Comparison of ENCODE assay signal across 22 cellular contexts in genomic region chr2:33354981-33355380, GRCh38.
DNase-seq lines count a peak whose midpoint lies in the region; ATAC-seq and TF ChIP-seq lines count a peak whose summit lies in the region.
"Had no signal": no experiment of that assay in that cellular context is flagged by ENCODE, and none has a peak within 500 bp of the region (broad histone marks: within the 10 kb centered on the region; RNA-seq: fewer than 3 reads in every experiment).

No MANE protein-coding gene starts in this region.

- H4K20me1 ChIP-seq in IMR-90 (ENCODE audit: insufficient read depth, low read length): no peaks in the 10 kb centered on the region

- no peak overlapping the region for H2BK15ac ChIP-seq in IMR-90 (ENCODE audit: low read depth, low read length)
- H2BK15ac ChIP-seq in mesenchymal stem cell (ENCODE audit: low read depth, poor library complexity, severe bottlenecking): no peak overlapping the region

- no peak overlapping the region for H2BK120ac ChIP-seq in IMR-90 (ENCODE audit: low read depth, low read length)
- no peak overlapping the region for H2BK120ac ChIP-seq in mesenchymal stem cell (ENCODE audit: low read depth, low read length)

- WGBS in IMR-90 (ENCODE audit: extremely low coverage in 2 of 2, insufficient read length in 1 of 2), 2 experiments: no CpG with 5 or more reads among the region's 8 CpGs
- WGBS in mesenchymal stem cell: 48% methylated on average over 4 of the region's 8 CpGs

- in situ Hi-C loops in IMR-90 (cut with MboI; ENCODE audit: low sequenced_read_pairs): no loop called here

- H3K4me1 ChIP-seq in IMR-90 (ENCODE audit: control insufficient read depth, insufficient read depth, low read length): no peaks in the 10 kb centered on the region
- no peaks in the 10 kb centered on the region for H3K4me1 ChIP-seq in mesenchymal stem cell (ENCODE audit: control insufficient read depth, insufficient read depth, low read depth, low read length)
- H3K4me1 ChIP-seq: heart left ventricle, parathyroid adenoma, spleen, uterus had no signal

- peak; percentile 50 for DNase-seq in Daoy (ENCODE audit: low read depth)
- DNase-seq in IMR-90: peak; percentile 90
- peak; percentile 90 for DNase-seq in choroid plexus epithelial cell (ENCODE audit: low read depth)
- DNase-seq in mesenchymal stem cell: peak; percentile 80
- no peak for DNase-seq in T-helper 2 cell
- DNase-seq in D341Med (ENCODE audit: low spot score): no peak
- DNase-seq: COR-L47, erythroblast, GDM1, heart left ventricle, NCI-H187 treated with DMSO at 0.1 percent for 48 hours, NCI-H446, RPMI8226, spleen, substantia nigra, SW 1271, uterus had no signal

- H2AK5ac ChIP-seq in IMR-90 (ENCODE audit: low read depth, low read length) (no peak overlapping the region), mesenchymal stem cell (ENCODE audit: low read length, severe bottlenecking) (no peak overlapping the region)

- H3K14ac ChIP-seq in IMR-90 (replicated peaks; ENCODE audit: low read depth, low read length): no peak overlapping the region
- no peak overlapping the region for H3K14ac ChIP-seq in mesenchymal stem cell (ENCODE audit: low read length in 2 of 2)

- H4K8ac ChIP-seq in IMR-90 (ENCODE audit: low read depth in 2 of 2, low read length in 2 of 2) (no peak overlapping the region), mesenchymal stem cell (ENCODE audit: low read length) (no peak overlapping the region)

- dilution Hi-C loops in IMR-90 (cut with HindIII; ENCODE audit: low sequenced_read_pairs, unreplicated experiment): no loop called here

- POLR2A ChIA-PET in IMR-90 (lab: Charles Lee; ENCODE audit: unreplicated experiment): no interaction called here

- no peak overlapping the region for H2BK12ac ChIP-seq in mesenchymal stem cell (ENCODE audit: low read length in 2 of 2)

- peaks cover 0 to 25% of the 10 kb centered on the region in 2 experiments; a peak in 2 of 4 replicates for H3K79me1 ChIP-seq in IMR-90 (ENCODE audit: low read depth in 1 of 2, low read length in 2 of 2)
- H3K79me1 ChIP-seq in mesenchymal stem cell (replicated peaks; ENCODE audit: low read length, poor library complexity, severe bottlenecking): no peaks in the 10 kb centered on the region

- H2AFZ ChIP-seq in IMR-90 (replicated peaks; ENCODE audit: low read length, poor library complexity): no peak overlapping the region
- H2AFZ ChIP-seq in mesenchymal stem cell (ENCODE audit: low read depth, low read length): no peak overlapping the region
- H2AFZ ChIP-seq: parathyroid adenoma had no signal

- H3K27me3 ChIP-seq in IMR-90 (ENCODE audit: control insufficient read depth, insufficient read depth, low read length) (no peaks in the 10 kb centered on the region), mesenchymal stem cell (ENCODE audit: control insufficient read depth in 1 of 2, insufficient read depth in 1 of 2, low read length in 2 of 2) (no peaks in the 10 kb centered on the region)
- H3K27me3 ChIP-seq: heart left ventricle, spleen, uterus had no signal

- H3K4me3 ChIP-seq in IMR-90 (ENCODE audit: insufficient read depth, low read depth, low read length) (no peak overlapping the region), choroid plexus epithelial cell (ENCODE audit: low read depth, low read length) (no peak overlapping the region), mesenchymal stem cell (ENCODE audit: insufficient read depth in 1 of 2, low read depth in 1 of 2, low read length in 2 of 2) (no peak overlapping the region)
- H3K4me3 ChIP-seq: coronary artery, heart left ventricle, lung, spleen, uterus had no signal

- no peak overlapping the region for H3K56ac ChIP-seq in IMR-90 (ENCODE audit: extremely low read depth, insufficient read depth, low read length)

- TF ChIP-seq RAD21 in IMR-90 (IDR thresholded peaks at IDR 0.05; ENCODE audit: low read length): no peak

- intact Hi-C loops in IMR-90 (cut with micrococcal nuclease): no loop called here

- peaks cover 8% of the 10 kb centered on the region for H3K9me3 ChIP-seq in IMR-90 (ENCODE audit: control insufficient read depth, insufficient read depth, low read length)
- peaks cover 12% of the 10 kb centered on the region for H3K9me3 ChIP-seq in mesenchymal stem cell (ENCODE audit: control insufficient read depth, low read length)
- H3K9me3 ChIP-seq: uterus had no signal

- H2AK9ac ChIP-seq in IMR-90 (replicated peaks; ENCODE audit: low read depth, low read length, poor library complexity): no peak overlapping the region

- CTCF ChIA-PET in IMR-90 (lab: Yijun Ruan, JAX): no interaction called here

- H3K18ac ChIP-seq in IMR-90 (ENCODE audit: low read depth, low read length): no peak overlapping the region
- peak overlapping the region in 1 of 2 experiments; percentile 21 for H3K18ac ChIP-seq in mesenchymal stem cell (ENCODE audit: low read depth in 1 of 2, low read length in 2 of 2)

- H4K91ac ChIP-seq in IMR-90 (ENCODE audit: insufficient read depth, low read depth, low read length): no peak overlapping the region
- H4K91ac ChIP-seq in mesenchymal stem cell (ENCODE audit: low read length): no peak overlapping the region

- H3K9ac ChIP-seq in IMR-90 (ENCODE audit: low read depth, low read length): no peak overlapping the region
- no peak overlapping the region for H3K9ac ChIP-seq in mesenchymal stem cell (ENCODE audit: low read length)
- H3K9ac ChIP-seq: parathyroid adenoma had no signal

- H3K27ac ChIP-seq in IMR-90 (ENCODE audit: insufficient read depth, low read length): no peak overlapping the region
- no peak overlapping the region for H3K27ac ChIP-seq in mesenchymal stem cell (ENCODE audit: low read length, poor library complexity, severe bottlenecking)
- H3K27ac ChIP-seq: coronary artery, heart left ventricle, parathyroid adenoma, spleen, uterus had no signal

- no peak overlapping the region for H4K5ac ChIP-seq in IMR-90 (ENCODE audit: low read depth, low read length)

- no peak overlapping the region; the same call in 1 of the 2 replicates for H3K4me2 ChIP-seq in IMR-90 (ENCODE audit: low read depth, low read length)
- H3K4me2 ChIP-seq in mesenchymal stem cell (ENCODE audit: low read length, poor library complexity, severe bottlenecking): no peak overlapping the region

- no peak overlapping the region for H3K23ac ChIP-seq in IMR-90 (ENCODE audit: low read depth, low read length)
- no peak overlapping the region for H3K23ac ChIP-seq in mesenchymal stem cell (ENCODE audit: low read length in 2 of 2)

- TF ChIP-seq POLR2A in IMR-90 (IDR thresholded peaks at IDR 0.05; ENCODE audit: low read depth, low read length): no peak

- no peaks in the 10 kb centered on the region for H3K9me1 ChIP-seq in IMR-90 (ENCODE audit: insufficient read depth, low read length)

- BruUV-seq in IMR-90 (replicated peaks; lab: Mats Ljungman, UMichigan): no TSS peak

- H2BK20ac ChIP-seq in IMR-90 (ENCODE audit: low read depth, low read length): no peak overlapping the region

- peak; percentile 68 for ATAC-seq in IMR-90 (ENCODE audit: low read depth)
- no peak for ATAC-seq in HG03039 (IDR thresholded peaks at IDR 0.05; ENCODE audit: unreplicated experiment)
- no peak for ATAC-seq in GM18907 (IDR thresholded peaks at IDR 0.05; ENCODE audit: unreplicated experiment)
- ATAC-seq: heart left ventricle had no signal

- H3K36me3 ChIP-seq in IMR-90 (ENCODE audit: control insufficient read depth, insufficient read depth, low read length) (peaks cover 45% of the 10 kb centered on the region), mesenchymal stem cell (ENCODE audit: control insufficient read depth in 1 of 2, insufficient read depth in 2 of 2, low read depth in 1 of 2, low read length in 2 of 2) (peaks cover 0 to 56% of the 10 kb centered on the region in 2 experiments)
- H3K36me3 ChIP-seq: spleen, uterus had no signal

- no peak overlapping the region for H3K4ac ChIP-seq in IMR-90 (ENCODE audit: low read depth, low read length)
- no peak overlapping the region for H3K4ac ChIP-seq in mesenchymal stem cell (ENCODE audit: low read depth in 1 of 2, low read length in 2 of 2)

- no peak for TF ChIP-seq CTCF in IMR-90 (conservative IDR thresholded peaks at IDR 0.05; ENCODE audit: low read depth, low read length)
- no peak for TF ChIP-seq CTCF in choroid plexus epithelial cell (conservative IDR thresholded peaks at IDR 0.05; ENCODE audit: low read depth, low read length)

- peak overlapping the region; percentile 61 for H2BK5ac ChIP-seq in IMR-90 (ENCODE audit: low read depth, low read length, poor library complexity, severe bottlenecking)
- H2BK5ac ChIP-seq in mesenchymal stem cell (ENCODE audit: low read depth, low read length, poor library complexity, severe bottlenecking): no peak overlapping the region

TF ChIP-seq in IMR-90, 13 proteins besides CTCF, POLR2A, EP300 and RAD21:
- TF ChIP-seq FOS (IDR thresholded peaks at IDR 0.05; ENCODE audit: low read depth, low read length) (0 out of 2 replicates have a peak, but pooled peaks have one; percentile 43), CEBPB (IDR thresholded peaks at IDR 0.05; ENCODE audit: low read depth, low read length) (no peak)

Comparison
In these comparisons a context has a peak if more than half of its experiments do, and no peak if none do; other contexts are left out.
1. DNase-seq: peak in Daoy (single experiment), IMR-90 (single experiment), choroid plexus epithelial cell (single experiment) and mesenchymal stem cell (single experiment); none in T-helper 2 cell (0 of 5) and D341Med (single experiment).